17 cellular contexts compared by ENCODE assay signal in the genomic region with DNA sequence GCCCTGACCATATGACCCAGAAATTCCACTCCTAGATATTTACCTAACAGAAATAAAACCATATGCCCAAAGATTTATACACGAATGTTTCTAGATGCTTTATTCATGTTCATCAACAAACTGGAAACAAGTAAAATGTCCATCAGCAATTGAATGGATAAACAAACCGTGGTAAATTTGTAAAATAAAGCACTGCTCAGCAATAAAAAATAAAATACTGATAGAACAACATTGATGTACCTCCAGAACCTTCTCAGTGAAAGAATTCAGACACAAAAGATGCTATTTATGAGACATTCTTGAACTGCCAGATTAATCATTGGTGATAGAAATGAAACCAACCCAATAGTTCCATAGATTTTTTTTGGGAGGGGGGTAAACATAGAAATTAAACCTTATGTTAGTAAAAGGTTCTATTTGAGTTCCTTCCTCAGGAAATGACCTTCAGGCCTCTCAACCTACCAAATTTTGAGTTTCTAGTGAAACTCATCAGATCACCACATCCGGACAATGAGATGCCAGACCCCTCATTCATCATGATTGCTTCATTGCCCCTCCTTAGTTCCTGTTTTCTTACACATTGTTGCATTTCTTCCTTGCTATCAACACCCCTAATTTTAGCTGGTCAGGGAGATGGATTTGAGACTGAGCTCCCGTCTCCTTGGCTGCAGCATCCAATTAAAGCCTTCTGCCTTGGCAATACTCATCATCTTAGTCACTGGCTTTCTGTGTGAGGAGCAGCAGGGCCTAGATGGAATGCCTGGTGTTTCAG.
A peak's percentile ranks its signal among the peaks of the same experiment; 100 is the strongest.
DNase-seq lines count a peak whose midpoint lies in the region; ATAC-seq, FAIRE-seq and TF ChIP-seq lines count a peak whose summit lies in the region.
"Had no signal": no experiment of that assay in that cellular context is flagged by ENCODE, and none has a peak within 500 bp of the region (broad histone marks: within the 10 kb centered on the region; RNA-seq: fewer than 3 reads in every experiment).

No MANE protein-coding gene starts in this region.

- no peak overlapping the region for H3K4me3 ChIP-seq in bronchial epithelial cell (ENCODE audit: low read depth, low read length)
- H3K4me3 ChIP-seq: tibial artery had no signal

- H3K36me3 ChIP-seq in bronchial epithelial cell (ENCODE audit: control insufficient read depth, insufficient read depth, low read length), result no peaks in the 10 kb centered on the region
- H3K36me3 ChIP-seq: tibial artery had no signal

- TF ChIP-seq CTCF in bronchial epithelial cell (IDR thresholded peaks at IDR 0.05; ENCODE audit: insufficient read depth, low read length, severe bottlenecking), result no peak

- H3K27me3 ChIP-seq in bronchial epithelial cell (ENCODE audit: control insufficient read depth, insufficient read depth, low read length), result no peaks in the 10 kb centered on the region
- H3K27me3 ChIP-seq: tibial artery had no signal

- peak; percentile 85 for DNase-seq in SIG-M5 treated with dmso at 0.1 percent for 504 hours (lab: John Stamatoyannopoulos, UW; ENCODE audit: unreplicated experiment)
- DNase-seq in SIG-M5 (lab: John Stamatoyannopoulos, UW), result no peak
- DNase-seq in NAMALWA (ENCODE audit: low spot score), result peak; percentile 38
- DNase-seq in bronchial epithelial cell (ENCODE audit: low read depth), result peak; percentile 3
- no peak for DNase-seq in urothelium cell line (ENCODE audit: low spot score)
- DNase-seq in HPDE6-E6E7 (ENCODE audit: extremely low spot score), result no peak
- no peak for DNase-seq in pons (ENCODE audit: low spot score)
- DNase-seq: activated B cell treated with CpG ODN at 0.5 μM for 24 hours; amniotic stem cell; CD4-positive, CD25-positive, alpha-beta regulatory T cell; DMS79; foreskin melanocyte; left ventricle myocardium superior; NCI-H526 treated with DMSO at 0.1 percent for 48 hours; tibial artery had no signal

- ATAC-seq in GM18873 (IDR thresholded peaks at IDR 0.05; ENCODE audit: low FRiP score, unreplicated experiment), result no peak
- ATAC-seq: left ventricle myocardium superior; stimulated activated effector memory CD8-positive, alpha-beta T cell treated with anti-CD3 and anti-CD28 coated beads, Interleukin-12 subunit alpha, Interleukin-12 subunit beta, amount 100 ng/mL, for 72 hours had no signal

- FAIRE-seq in bronchial epithelial cell (lab: Jason Lieb, UNC), result no peak
- peak; percentile 59 for FAIRE-seq in urothelium cell line (lab: Jason Lieb, UNC)

Comparison
In these comparisons a context has a peak if more than half of its experiments do, and no peak if none do; other contexts are left out.
1. DNase-seq: peak in SIG-M5 treated with dmso at 0.1 percent for 504 hours (single experiment), NAMALWA (single experiment) and bronchial epithelial cell (single experiment); none in SIG-M5 (single experiment), urothelium cell line (single experiment), HPDE6-E6E7 (single experiment) and pons (single experiment).